Comparison of ENCODE assay signal across 18 cellular contexts in genomic region chr13:113404366-113404722, GRCh38. TPM values are rescaled to one million over a fixed set of nuclear protein-coding genes. Genes with fewer than 3 reads are reported as not detected.
"Had no signal": no experiment of that assay in that cellular context is flagged by ENCODE, and none has a peak within 500 bp of the region (broad histone marks: within the 10 kb centered on the region; RNA-seq: fewer than 3 reads in every experiment).

No MANE protein-coding gene starts in this region.

- H3K9me3 ChIP-seq: adrenal gland had no signal

- H3K4me3 Mint-ChIP-seq: dendritic cell treated with granulocyte-macrophage colony-stimulating factor and Interleukin-4, amounts not matched to agents 40 ng/mL and 50 ng/mL, for 4 days; effector memory CD8-positive, alpha-beta T cell; nephron progenitor cell; stimulated activated naive CD8-positive, alpha-beta T cell treated with anti-CD3 and anti-CD28 coated beads, Interleukin-15, Interleukin-2, amounts not matched to agents 100 ng/mL and 50 ng/mL, for 24 hours had no signal

- H3K4me3 ChIP-seq: adrenal gland had no signal

- ATAC-seq: activated CD4-positive, CD25-positive, alpha-beta regulatory T cell treated with anti-CD3 and anti-CD28 coated beads, Interleukin-2, amount 50 U/mL, for 24 hours; effector memory CD8-positive, alpha-beta T cell had no signal

- H3K9me3 Mint-ChIP-seq: dendritic cell treated with granulocyte-macrophage colony-stimulating factor and Interleukin-4, amounts not matched to agents 40 ng/mL and 50 ng/mL, for 4 days; effector memory CD8-positive, alpha-beta T cell; nephron progenitor cell; stimulated activated naive CD8-positive, alpha-beta T cell treated with anti-CD3 and anti-CD28 coated beads, Interleukin-15, Interleukin-2, amounts not matched to agents 100 ng/mL and 50 ng/mL, for 24 hours had no signal

- DNase-seq: activated CD4-positive, alpha-beta T cell treated with anti-CD3 and anti-CD28 coated beads, Interleukin-2, amount 50 U/mL, for 4 hours; activated effector memory CD4-positive, alpha-beta T cell treated with Interleukin-2 at 50 U/mL for 16 hours; activated T-cell treated with anti-CD3 and anti-CD28 coated beads, Interleukin-2, amount 50 U/mL, for 48 hours; effector memory CD8-positive, alpha-beta T cell; hippocampal formation; mammary epithelial cell; nephron progenitor cell; occipital lobe; retina; T1000; trophoblast cell had no signal

- H3K27ac ChIP-seq: adrenal gland had no signal

- H3K4me1 ChIP-seq: adrenal gland had no signal

- H3K27ac Mint-ChIP-seq: dendritic cell treated with granulocyte-macrophage colony-stimulating factor and Interleukin-4, amounts not matched to agents 40 ng/mL and 50 ng/mL, for 4 days; effector memory CD8-positive, alpha-beta T cell; stimulated activated naive CD8-positive, alpha-beta T cell treated with anti-CD3 and anti-CD28 coated beads, Interleukin-15, Interleukin-2, amounts not matched to agents 100 ng/mL and 50 ng/mL, for 24 hours had no signal

- H3K36me3 ChIP-seq: adrenal gland had no signal

- H3K27me3 Mint-ChIP-seq: stimulated activated naive CD8-positive, alpha-beta T cell treated with anti-CD3 and anti-CD28 coated beads, Interleukin-15, Interleukin-2, amounts not matched to agents 100 ng/mL and 50 ng/mL, for 24 hours had no signal

RNA-seq across cellular contexts. Expression of gene GRTP1, which starts 40.4 kb away (rescaled TPM):
- total RNA-seq: glomerular endothelial cell; myocyte; T-helper 1 cell treated with Interleukin-12 subunit alpha and Interleukin-12 subunit beta and Interleukin-4 antibody, amounts not matched to agents 30 ng/mL and 1 ng/mL, for 36 hours had no signal
